Comparison of ENCODE assay signal across 29 cellular contexts in genomic region chr2:237546876-237547395, GRCh38. TPM values are rescaled to one million over a fixed set of nuclear protein-coding genes. Genes with fewer than 3 reads are reported as not detected.
DNase-seq lines count a peak whose midpoint lies in the region; ATAC-seq, FAIRE-seq and TF ChIP-seq lines count a peak whose summit lies in the region.
"Had no signal": no experiment of that assay in that cellular context is flagged by ENCODE, and none has a peak within 500 bp of the region (broad histone marks: within the 10 kb centered on the region; RNA-seq: fewer than 3 reads in every experiment).

No MANE protein-coding gene starts in this region.

- peak overlapping the region; percentile 55 for H3K23ac ChIP-seq in neuronal stem cell (ENCODE audit: low read depth, low read length, poor library complexity)

- no peak overlapping the region for H2BK120ac ChIP-seq in neuronal stem cell (ENCODE audit: low read depth, low read length)

- H3K14ac ChIP-seq in neuronal stem cell (ENCODE audit: low read length) = no peak overlapping the region

- TF ChIP-seq CTCF in Panc1 (IDR thresholded peaks at IDR 0.05) (no peak), kidney (IDR thresholded peaks at IDR 0.05; ENCODE audit: borderline replicate concordance, extremely low read depth, insufficient read depth) (no peak), vagina (IDR thresholded peaks at IDR 0.05) (no peak), coronary artery (IDR thresholded peaks at IDR 0.05) (no peak)

- H4K91ac ChIP-seq in neuronal stem cell (ENCODE audit: low read depth, low read length, poor library complexity) = no peak overlapping the region

- POLR2A ChIA-PET in Panc1 (lab: Charles Lee) = no interaction called here

- CTCF ChIA-PET in Panc1 (lab: Charles Lee) = interaction anchor here (0.7 kb wide), 1 partner anchor 28 kb away, joined by 3 read pairs; no protein-coding TSS in a partner anchor

- in situ Hi-C loops in Panc1 (cut with HindIII; ENCODE audit: low pct_unique_long_range_greater_than_20kb, low sequenced_read_pairs) = no loop called here

- H2BK15ac ChIP-seq in neuronal stem cell (ENCODE audit: low read length) = no peak overlapping the region

- TF ChIP-seq POLR2A in vagina (IDR thresholded peaks at IDR 0.05) = no peak

- no peaks in the 10 kb centered on the region for H3K9me3 ChIP-seq in Panc1 (ENCODE audit: control insufficient read depth, insufficient read depth, low read depth, low read length)
- H3K9me3 ChIP-seq in kidney (ENCODE audit: control insufficient read depth in 1 of 2, low read length in 2 of 2) = no peaks in the 10 kb centered on the region
- H3K9me3 ChIP-seq in neuronal stem cell (replicated peaks in 1 of 2; ENCODE audit: control insufficient read depth in 2 of 2, insufficient read depth in 1 of 2, low read depth in 1 of 2, low read length in 2 of 2) = no peaks in the 10 kb centered on the region
- no peaks in the 10 kb centered on the region for H3K9me3 ChIP-seq in vagina
- H3K9me3 ChIP-seq: breast epithelium, neutrophil, SK-N-SH, transverse colon had no signal

- H3K4ac ChIP-seq in neuronal stem cell (ENCODE audit: low read length) = no peak overlapping the region

- no peak overlapping the region for H2BK12ac ChIP-seq in neuronal stem cell (ENCODE audit: low read length)

- H4K8ac ChIP-seq in neuronal stem cell (ENCODE audit: low read depth, low read length) = no peak overlapping the region

- intact Hi-C loops in Panc1 (cut with micrococcal nuclease; ENCODE audit: unreplicated experiment) (no loop called here), kidney (cut with DNase I) (no loop called here), vagina (cut with DNase I) (no loop called here)

- H2AFZ ChIP-seq in neuronal stem cell (ENCODE audit: low read length) = no peak overlapping the region

- FAIRE-seq in kidney (lab: Jason Lieb, UNC) = no peak
- FAIRE-seq in GM19239 (lab: Jason Lieb, UNC) = no peak
- FAIRE-seq: H54 had no signal

- peak overlapping the region; percentile 85 for H3K18ac ChIP-seq in neuronal stem cell (ENCODE audit: low read length)

- no peaks in the 10 kb centered on the region for H3K4me1 ChIP-seq in Panc1 (ENCODE audit: control insufficient read depth, insufficient read depth, low read length)
- peaks cover 3 to 6% of the 10 kb centered on the region in 2 donors for H3K4me1 ChIP-seq in kidney (ENCODE audit: control insufficient read depth in 1 of 2, insufficient read depth in 1 of 2, low read depth in 1 of 2, low read length in 2 of 2)
- peaks cover 0 to 2% of the 10 kb centered on the region in 2 donors for H3K4me1 ChIP-seq in neuronal stem cell (ENCODE audit: control insufficient read depth in 2 of 2, insufficient read depth in 1 of 2, low read depth in 1 of 2, low read length in 2 of 2)
- H3K4me1 ChIP-seq in vagina = peaks cover 8% of the 10 kb centered on the region
- H3K4me1 ChIP-seq: breast epithelium had no signal

- H3K9ac ChIP-seq in kidney (ENCODE audit: low read length in 2 of 2) = no peak overlapping the region
- H3K9ac ChIP-seq in neuronal stem cell (ENCODE audit: low read depth, low read length, poor library complexity) = no peak overlapping the region
- H3K9ac ChIP-seq: SK-N-SH had no signal

- no CpG with 5 or more reads among the region's 13 CpGs for WGBS in neuronal stem cell (ENCODE audit: extremely low coverage in 2 of 2, insufficient read length in 2 of 2, insufficient replicate concordance in 1 of 2), 2 donors

- no peak overlapping the region for H2BK5ac ChIP-seq in neuronal stem cell (ENCODE audit: low read length)

- no peaks in the 10 kb centered on the region for H3K79me1 ChIP-seq in neuronal stem cell (ENCODE audit: low read depth, low read length)

- H3K36me3 ChIP-seq in Panc1 (ENCODE audit: control insufficient read depth, insufficient read depth, low read length) (no peaks in the 10 kb centered on the region), kidney (ENCODE audit: control insufficient read depth in 1 of 2, insufficient read depth in 2 of 2, low read length in 2 of 2) (no peaks in the 10 kb centered on the region), neuronal stem cell (replicated peaks in 1 of 2; ENCODE audit: control insufficient read depth in 2 of 2, insufficient read depth in 2 of 2, low read length in 2 of 2) (no peaks in the 10 kb centered on the region), vagina (peaks cover 0 to 15% of the 10 kb centered on the region in 2 donors)
- H3K36me3 ChIP-seq: breast epithelium, neutrophil, transverse colon had no signal

- no peak overlapping the region for H2AK5ac ChIP-seq in neuronal stem cell (ENCODE audit: low read depth, low read length)

- no peak overlapping the region for H3K4me2 ChIP-seq in neuronal stem cell (ENCODE audit: insufficient read depth, low read length, poor library complexity, severe bottlenecking)
- H3K4me2 ChIP-seq: SK-N-SH had no signal

- H3K27me3 ChIP-seq in Panc1 (ENCODE audit: control insufficient read depth, insufficient read depth, low read length) (no peaks in the 10 kb centered on the region), neuronal stem cell (ENCODE audit: control insufficient read depth in 3 of 3, insufficient read depth in 3 of 3, low read depth in 1 of 3, low read length in 3 of 3) (peaks cover 0 to 2% (median 0%) of the 10 kb centered on the region in 3 experiments), vagina (no peaks in the 10 kb centered on the region)
- H3K27me3 ChIP-seq: breast epithelium, transverse colon had no signal

- H3K27ac ChIP-seq in Panc1 (ENCODE audit: low read length) (no peak overlapping the region), kidney (ENCODE audit: low read depth in 2 of 2, low read length in 2 of 2) (no peak overlapping the region), neuronal stem cell (replicated peaks; ENCODE audit: low read length) (no peak overlapping the region), vagina (peak overlapping the region; percentile 23), coronary artery (no peak overlapping the region)
- H3K27ac ChIP-seq: neutrophil had no signal

- DNase-seq in Panc1 (ENCODE audit: low read depth, low spot score) = no peak
- peak; percentile 61 for DNase-seq in kidney
- DNase-seq in neuronal stem cell (ENCODE audit: low spot score) = no peak
- DNase-seq in vagina (ENCODE audit: extremely low spot score in 2 of 2) = no peak
- DNase-seq in coronary artery (ENCODE audit: low spot score) = no peak
- DNase-seq in HT-29 (ENCODE audit: low spot score) = no peak
- no peak for DNase-seq in GM19239 (ENCODE audit: insufficient read length, low spot score)
- DNase-seq: activated CD4-positive, alpha-beta memory T cell treated with anti-CD3 and anti-CD28 coated beads for 36 hours; activated CD4-positive, CD25-positive, alpha-beta regulatory T cell treated with anti-CD3 and anti-CD28 coated beads, Interleukin-2, amount 50 U/mL, for 72 hours; activated CD8-positive, alpha-beta memory T cell treated with anti-CD3 and anti-CD28 coated beads, Interleukin-2, amount 50 U/mL, for 4 hours; amygdala; CD4-positive, alpha-beta memory T cell; effector CD8-positive, alpha-beta T cell; erythroblast; head of caudate nucleus; kidney glomerular epithelial cell; NCI-H1105; NCI-H2029; SK-N-SH; transverse colon had no signal

- ATAC-seq in Panc1 = 0 out of 2 replicates have a peak, but pooled peaks have one; percentile 8
- ATAC-seq: activated T-helper 17 cell treated with anti-CD3 and anti-CD28 coated beads, Interleukin-2, amount 50 U/mL, for 72 hours had no signal

- BruUV-seq in Panc1 (replicated peaks; lab: Mats Ljungman, UMichigan) = no TSS peak

- H3K4me3 ChIP-seq in Panc1 (ENCODE audit: low read depth in 2 of 2, low read length in 2 of 2) (no peak overlapping the region), kidney (ENCODE audit: low read length in 2 of 2) (no peak overlapping the region), neuronal stem cell (ENCODE audit: low read length in 2 of 2) (no peak overlapping the region), vagina (no peak overlapping the region), coronary artery (no peak overlapping the region)
- H3K4me3 ChIP-seq: breast epithelium, transverse colon had no signal

RNA-seq across cellular contexts. Expression of gene PRLH, which starts 19.4 kb away (rescaled TPM):
- not detected for total RNA-seq in Panc1 (2021; ENCODE audit: unreplicated experiment)
- polyA plus RNA-seq in Panc1 (2012; ENCODE audit: insufficient read length) = not detected
- not detected for total RNA-seq in kidney
- polyA plus RNA-seq in kidney (ENCODE audit: insufficient read depth, low read depth, low replicate concordance) = not detected
- not detected for polyA plus RNA-seq in neuronal stem cell (2013, experiment 1 of 2)
- polyA plus RNA-seq in neuronal stem cell (2013, experiment 2 of 2) = not detected
- not detected for total RNA-seq in vagina
- total RNA-seq in HT-29 (2014; rRNA removed; shearing (Covaris generic)) = not detected in 2 replicates
- total RNA-seq: activated CD4-positive, alpha-beta memory T cell treated with anti-CD3 and anti-CD28 coated beads for 36 hours; activated T-helper 17 cell treated with anti-CD3 and anti-CD28 coated beads, Interleukin-2, amount 50 U/mL, for 72 hours; breast epithelium; CD4-positive, alpha-beta memory T cell; fibroblast of villous mesenchyme; G401; NCI-H460; OCI-LY7; pulmonary artery endothelial cell; transverse colon had no signal
- polyA plus RNA-seq: CD4-positive, alpha-beta memory T cell; SK-N-SH had no signal

RNA-seq across cellular contexts. Expression of gene RAB17, which starts 43.6 kb away (rescaled TPM):
- total RNA-seq in Panc1 (2021; ENCODE audit: unreplicated experiment) (23.6 TPM), kidney (59.1 TPM), vagina (not detected)
- polyA plus RNA-seq in Panc1 (2012; ENCODE audit: insufficient read length) = 8.5 TPM
- polyA plus RNA-seq in kidney (ENCODE audit: insufficient read depth, low read depth, low replicate concordance) = 151 TPM
- 0.15 TPM for polyA plus RNA-seq in neuronal stem cell (2013, experiment 1 of 2)
- polyA plus RNA-seq in neuronal stem cell (2013, experiment 2 of 2) = not detected
- 44.2 and 65.1 TPM in 2 replicates for total RNA-seq in HT-29 (2014; rRNA removed; shearing (Covaris generic))
- total RNA-seq: activated CD4-positive, alpha-beta memory T cell treated with anti-CD3 and anti-CD28 coated beads for 36 hours; CD4-positive, alpha-beta memory T cell; G401; OCI-LY7 had no signal
- polyA plus RNA-seq: CD4-positive, alpha-beta memory T cell had no signal

RNA-seq across cellular contexts. Expression of gene MLPH, which starts 59.9 kb away (rescaled TPM):
- total RNA-seq in Panc1 (2021; ENCODE audit: unreplicated experiment) = 60.2 TPM
- 42.9 TPM for polyA plus RNA-seq in Panc1 (2012; ENCODE audit: insufficient read length)
- 9.6 TPM for total RNA-seq in kidney
- polyA plus RNA-seq in kidney (ENCODE audit: insufficient read depth, low read depth, low replicate concordance) = 4.6 TPM
- 0.03 TPM for polyA plus RNA-seq in neuronal stem cell (2013, experiment 1 of 2)
- 0.08 TPM for polyA plus RNA-seq in neuronal stem cell (2013, experiment 2 of 2)
- 34.6 TPM for total RNA-seq in vagina
- 66.1 and 67.8 TPM in 2 replicates for total RNA-seq in HT-29 (2014; rRNA removed; shearing (Covaris generic))
- total RNA-seq: activated CD4-positive, alpha-beta memory T cell treated with anti-CD3 and anti-CD28 coated beads for 36 hours; activated T-helper 17 cell treated with anti-CD3 and anti-CD28 coated beads, Interleukin-2, amount 50 U/mL, for 72 hours; CD4-positive, alpha-beta memory T cell; OCI-LY7; pulmonary artery endothelial cell had no signal
- polyA plus RNA-seq: CD4-positive, alpha-beta memory T cell had no signal

Comparison
In these comparisons a context has a peak if more than half of its experiments do, and no peak if none do; other contexts are left out.
1. RNA of gene RAB17, which starts 43.6 kb away (total RNA-seq): 44.2 to 65.1 TPM in HT-29, 59.1 TPM in kidney (single experiment) and 23.6 TPM in Panc1 (single experiment); not detected in vagina (single experiment); every median in the first group is over 10 times any median in the second.